ENCODE assay signal across 9 cellular contexts in the genomic region with DNA sequence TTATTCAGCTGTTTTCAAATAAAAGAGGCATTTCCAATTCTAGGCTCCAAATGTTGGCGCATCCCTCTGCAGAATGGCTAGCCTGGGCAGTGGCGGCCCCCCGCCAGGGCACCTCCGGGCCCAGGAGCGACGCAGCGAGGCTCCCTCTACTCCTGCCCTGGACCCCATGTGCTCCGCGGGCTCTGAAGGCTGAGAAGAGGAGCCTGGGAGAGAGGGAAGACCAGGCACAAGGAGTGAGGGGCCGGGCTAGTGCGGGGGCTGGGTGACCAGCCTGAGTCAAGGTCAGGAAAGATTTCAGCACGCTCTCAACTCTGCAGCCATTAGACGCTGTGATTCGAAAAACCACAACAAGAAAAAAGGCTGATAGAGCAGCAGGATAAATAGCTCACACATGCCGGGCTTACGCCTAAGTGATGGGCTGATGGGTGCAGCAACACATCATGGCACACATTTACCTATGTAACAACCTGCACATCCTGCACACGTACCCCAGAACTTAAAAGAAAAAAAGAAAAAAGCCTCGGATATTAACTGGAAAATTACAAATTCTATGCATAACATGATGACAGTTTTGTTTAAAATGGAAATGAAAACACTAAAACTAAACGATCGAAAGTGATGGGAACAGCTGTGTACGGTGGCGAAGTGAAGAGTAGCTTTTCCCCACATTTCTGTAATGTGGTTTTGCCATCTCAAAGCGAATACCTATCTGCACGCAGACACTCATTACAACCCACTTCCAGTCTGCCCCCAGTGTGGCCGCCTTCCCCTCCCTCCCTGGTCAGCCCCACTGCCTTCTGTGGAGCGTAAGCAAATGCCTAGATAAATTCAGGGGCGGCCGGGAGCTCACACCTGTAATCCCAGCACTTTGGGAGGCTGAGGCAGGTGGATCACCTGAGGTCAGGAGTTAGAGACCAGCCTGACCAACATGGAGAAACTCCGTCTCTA. TPM values are rescaled to one million over a fixed set of nuclear protein-coding genes. Genes with fewer than 3 reads are reported as not detected.
A peak's percentile ranks its signal among the peaks of the same experiment; 100 is the strongest.
DNase-seq lines count a peak whose midpoint lies in the region; ATAC-seq and TF ChIP-seq lines count a peak whose summit lies in the region.
"Had no signal": no experiment of that assay in that cellular context is flagged by ENCODE, and none has a peak within 500 bp of the region (broad histone marks: within the 10 kb centered on the region; RNA-seq: fewer than 3 reads in every experiment).

No MANE protein-coding gene starts in this region.

- H3K4me1 ChIP-seq in tibial artery, result peaks cover 0 to 22% (median 13%) of the 10 kb centered on the region in 4 donors

- ATAC-seq in central memory CD8-positive, alpha-beta T cell (replicated peaks; ENCODE audit: extremely low read depth, poor library complexity, severe bottlenecking), result no peak

- H3K4me3 Mint-ChIP-seq in central memory CD8-positive, alpha-beta T cell, result peak overlapping the region; percentile 39

- no peaks in the 10 kb centered on the region for H3K9me3 Mint-ChIP-seq in central memory CD8-positive, alpha-beta T cell

- DNase-seq in activated CD4-positive, alpha-beta T cell treated with anti-CD3 and anti-CD28 coated beads, Interleukin-2, amount 50 U/mL, for 48 hours, result peak; percentile 47 to 63
- DNase-seq in activated CD4-positive, alpha-beta T cell treated with anti-CD3 and anti-CD28 coated beads, Interleukin-2, amount 50 U/mL, for 1 hour, result no peak
- DNase-seq in central memory CD8-positive, alpha-beta T cell (ENCODE audit: low spot score in 2 of 2), result no peak
- DNase-seq in myocyte (ENCODE audit: low read depth) (peak; percentile 50), tibial artery (no peak), amniotic stem cell (lab: John Stamatoyannopoulos, UW) (no peak), NCI-H748 (lab: John Stamatoyannopoulos, UW; ENCODE audit: unreplicated experiment) (no peak), head of caudate nucleus (no peak)
- DNase-seq: AML-193 had no signal

- no peaks in the 10 kb centered on the region for H3K27me3 Mint-ChIP-seq in central memory CD8-positive, alpha-beta T cell

- H3K36me3 Mint-ChIP-seq in central memory CD8-positive, alpha-beta T cell (ENCODE audit: insufficient read depth), result peaks cover 4% of the 10 kb centered on the region

- H3K27ac Mint-ChIP-seq in central memory CD8-positive, alpha-beta T cell (ENCODE audit: low read depth), result no peak overlapping the region

- H3K36me3 ChIP-seq in tibial artery, result peaks cover 6 to 13% (median 10%) of the 10 kb centered on the region in 3 donors

- H3K9me3 ChIP-seq in tibial artery, result no peaks in the 10 kb centered on the region

- no peak for TF ChIP-seq CTCF in tibial artery (IDR thresholded peaks at IDR 0.05)

- peak overlapping the region in 1 of 2 donors; percentile 1 for H3K4me3 ChIP-seq in tibial artery

- peaks cover 10% of the 10 kb centered on the region for H3K4me1 Mint-ChIP-seq in central memory CD8-positive, alpha-beta T cell

- no peaks in the 10 kb centered on the region for H3K27me3 ChIP-seq in tibial artery

- intact Hi-C loops in tibial artery (cut with DNase I; ENCODE audit: low total_unique reads) (no loop called here), head of caudate nucleus (cut with DNase I) (no loop called here)

- H3K27ac ChIP-seq in tibial artery, result peak overlapping the region; percentile 27 to 39

RNA-seq across cellular contexts. Expression of a gene that starts 44.4 kb away (rescaled TPM):
- total RNA-seq in myocyte, result 41.1 and 41.2 TPM in 2 replicates
- 155 TPM for polyA plus RNA-seq in myocyte (2012)

RNA-seq across cellular contexts. Expression of a gene that starts 52.9 kb away (rescaled TPM):
- total RNA-seq in myocyte, result 37.4 and 38.9 TPM in 2 replicates
- 28.2 TPM for polyA plus RNA-seq in myocyte (2012)

RNA-seq across cellular contexts. Expression of a gene that starts 56.3 kb away (rescaled TPM):
- 7.9 and 11.8 TPM in 2 replicates for total RNA-seq in myocyte
- 10.9 TPM for polyA plus RNA-seq in myocyte (2012)

Comparison
In these comparisons a context has a peak if more than half of its experiments do, and no peak if none do; other contexts are left out.
1. DNase-seq: peak in activated CD4-positive, alpha-beta T cell treated with anti-CD3 and anti-CD28 coated beads, Interleukin-2, amount 50 U/mL, for 48 hours (2 of 2) and myocyte (single experiment); none in activated CD4-positive, alpha-beta T cell treated with anti-CD3 and anti-CD28 coated beads, Interleukin-2, amount 50 U/mL, for 1 hour (single experiment), central memory CD8-positive, alpha-beta T cell (0 of 2), tibial artery (0 of 2), amniotic stem cell (single experiment), NCI-H748 (single experiment) and head of caudate nucleus (0 of 42).